ENCODE assay signal across 12 cellular contexts in genomic region chr5:134594797-134595457, GRCh38. TPM values are rescaled to one million over a fixed set of nuclear protein-coding genes. Genes with fewer than 3 reads are reported as not detected.
DNase-seq lines count a peak whose midpoint lies in the region; ATAC-seq and TF ChIP-seq lines count a peak whose summit lies in the region.
"Had no signal": no experiment of that assay in that cellular context is flagged by ENCODE, and none has a peak within 500 bp of the region (broad histone marks: within the 10 kb centered on the region; RNA-seq: fewer than 3 reads in every experiment).

No MANE protein-coding gene starts in this region.

- no peaks in the 10 kb centered on the region for H3K4me1 ChIP-seq in BE2C

- H3K9me3 Mint-ChIP-seq in WTC11: no peaks in the 10 kb centered on the region
- H3K9me3 Mint-ChIP-seq: IgD-negative memory B cell had no signal

- no peak overlapping the region for H3K4me3 ChIP-seq in BE2C (ENCODE audit: low read depth, low read length)
- H3K4me3 ChIP-seq: cardiac muscle cell had no signal

- no peaks in the 10 kb centered on the region for H3K36me3 Mint-ChIP-seq in WTC11
- H3K36me3 Mint-ChIP-seq: IgD-negative memory B cell had no signal

- TF ChIP-seq CTCF in WTC11 (IDR thresholded peaks at IDR 0.05): no peak
- no peak for TF ChIP-seq CTCF in BE2C (IDR thresholded peaks at IDR 0.05; ENCODE audit: low read depth, low read length)

- peak overlapping the region; percentile 4; the same call in 1 of the 2 replicates for H3K27ac Mint-ChIP-seq in WTC11

- CTCF ChIA-PET in WTC11 (lab: Charles Lee): interaction anchor here (2.7 kb wide), 1 partner anchor 8 kb away, joined by 14 read pairs; no protein-coding TSS in a partner anchor

- peaks cover 38% of the 10 kb centered on the region for H3K4me1 Mint-ChIP-seq in WTC11

- POLR2A ChIA-PET in WTC11 (lab: Charles Lee): interaction anchor here (0.5 kb wide), 1 partner anchor 19 kb away, joined by 3 read pairs; no protein-coding TSS in a partner anchor

- ATAC-seq in GM19025 (IDR thresholded peaks at IDR 0.05; ENCODE audit: low read depth, unreplicated experiment) (peak; percentile 80), HG03135 (IDR thresholded peaks at IDR 0.05; ENCODE audit: unreplicated experiment) (peak; percentile 60), WTC11 (no peak), HG02840 (IDR thresholded peaks at IDR 0.05; ENCODE audit: low FRiP score, unreplicated experiment) (no peak), GM19351 (IDR thresholded peaks at IDR 0.05; ENCODE audit: unreplicated experiment) (no peak)

- DNase-seq in DMS 273 treated with DMSO at 0.1 percent for 48 hours (lab: John Stamatoyannopoulos, UW) (peak; percentile 46), WTC11 (ENCODE audit: low spot score) (no peak), CD1c-positive myeloid dendritic cell (ENCODE audit: extremely low spot score) (no peak), BE2C (no peak)
- DNase-seq: GDM1, small intestine had no signal

- no peaks in the 10 kb centered on the region for H3K27me3 Mint-ChIP-seq in WTC11 (ENCODE audit: low read depth)
- H3K27me3 Mint-ChIP-seq: IgD-negative memory B cell had no signal

- no peak overlapping the region for H3K4me3 Mint-ChIP-seq in WTC11

- no peaks in the 10 kb centered on the region for H3K27me3 ChIP-seq in BE2C
- H3K27me3 ChIP-seq: cardiac muscle cell had no signal

- H3K36me3 ChIP-seq in BE2C: no peaks in the 10 kb centered on the region
- H3K36me3 ChIP-seq: cardiac muscle cell had no signal

- no peaks in the 10 kb centered on the region for H3K9me3 ChIP-seq in BE2C

TF ChIP-seq in WTC11, 78 proteins besides CTCF, POLR2A, EP300 and RAD21:
- TF ChIP-seq ATF2 (CRISPR knock-in tag; IDR thresholded peaks at IDR 0.05; ENCODE audit: borderline replicate concordance, low read depth) (no peak), ZNF232 (CRISPR knock-in tag; IDR thresholded peaks at IDR 0.05) (no peak), CREB1 (CRISPR knock-in tag; IDR thresholded peaks at IDR 0.05) (no peak), ZNF138 (CRISPR knock-in tag; conservative IDR thresholded peaks at IDR 0.05) (no peak), NFE2L1 (CRISPR knock-in tag; IDR thresholded peaks at IDR 0.05) (no peak), HMGXB4 (CRISPR knock-in tag; IDR thresholded peaks at IDR 0.05) (no peak), RELA (CRISPR knock-in tag; IDR thresholded peaks at IDR 0.05; ENCODE audit: borderline replicate concordance) (no peak), FOXP4 (CRISPR knock-in tag; IDR thresholded peaks at IDR 0.05) (no peak)

RNA-seq across cellular contexts. Expression of gene SAR1B, which starts 37.7 kb away (rescaled TPM):
- 27.2 to 31.3 TPM (median 27.6 TPM) in 3 replicates for total RNA-seq in WTC11 (2021)
- 60.3 TPM for polyA plus RNA-seq in BE2C (2012; ENCODE audit: insufficient read depth, insufficient read length, low read depth)

RNA-seq across cellular contexts. Expression of gene SEC24A, which starts 53.7 kb away (rescaled TPM):
- 25.0 to 30.5 TPM (median 27.5 TPM) in 3 replicates for total RNA-seq in WTC11 (2021)
- 5.7 TPM for polyA plus RNA-seq in BE2C (2012; ENCODE audit: insufficient read depth, insufficient read length, low read depth)

Comparison
In these comparisons a context has a peak if more than half of its experiments do, and no peak if none do; other contexts are left out.
1. ATAC-seq: peak in GM19025 (single experiment) and HG03135 (single experiment); none in WTC11 (single experiment), HG02840 (single experiment) and GM19351 (single experiment).